In the genomic region with DNA sequence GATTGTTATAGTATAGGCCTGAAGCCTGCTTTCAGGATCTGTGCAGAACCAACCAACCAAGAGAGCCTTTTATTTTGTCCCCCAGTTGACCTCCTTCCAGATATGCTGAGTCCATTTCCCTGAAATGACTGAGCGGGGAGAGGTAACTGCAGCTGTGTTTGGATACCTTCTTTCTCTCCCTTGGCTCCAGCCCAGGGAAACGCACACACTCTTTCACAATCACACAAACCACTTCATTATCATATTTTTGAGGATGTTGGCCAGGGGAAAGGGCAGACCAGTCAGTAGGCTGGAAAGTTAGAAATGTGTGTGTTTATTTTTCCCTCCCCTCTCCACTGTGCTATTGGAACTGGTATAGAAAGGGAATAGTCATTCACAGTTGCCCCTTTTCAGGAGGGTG, we compare ENCODE assay signal across 8 cellular contexts.
A peak's percentile ranks its signal among the peaks of the same experiment; 100 is the strongest.
DNase-seq lines count a peak whose midpoint lies in the region; ATAC-seq and TF ChIP-seq lines count a peak whose summit lies in the region.

No MANE protein-coding gene starts in this region.

- POLR2A ChIA-PET in GM10248 (lab: Yijun Ruan, JAX): interaction anchor here (0.6 kb wide), 1 partner anchor 78 kb away, joined by 3 read pairs; no protein-coding TSS in a partner anchor

- peak overlapping the region in 1 of 5 donors; percentile 0 for H3K27ac ChIP-seq in adrenal gland

- peaks cover 14 to 36% of the 10 kb centered on the region in 2 donors for H3K4me1 ChIP-seq in adrenal gland (replicated peaks in 1 of 2)

- CTCF ChIA-PET in GM10248 (lab: Yijun Ruan, JAX): interaction anchor here (1.0 kb wide), 1 partner anchor 16 kb away, joined by 3 read pairs; no protein-coding TSS in a partner anchor

- H3K36me3 ChIP-seq in adrenal gland (replicated peaks in 1 of 2): no peaks in the 10 kb centered on the region

- H3K27me3 ChIP-seq in adrenal gland: no peaks in the 10 kb centered on the region

- no peaks in the 10 kb centered on the region for H3K9me3 ChIP-seq in adrenal gland (replicated peaks in 1 of 3)

- DNase-seq in AG09309 (ENCODE audit: low read depth): peak; percentile 61
- DNase-seq in MV-4-11 (lab: John Stamatoyannopoulos, UW): peak; percentile 92
- peak; percentile 55 to 91 (median 86) for DNase-seq in adrenal gland
- peak; percentile 94 for DNase-seq in left lobe of liver (ENCODE audit: low spot score)
- DNase-seq in GM10248 (ENCODE audit: extremely low spot score): no peak

- 20 to 37% (median 33%) methylated on average over 2 of the region's 2 CpGs for WGBS in adrenal gland, 4 donors

- TF ChIP-seq POLR2A in adrenal gland (IDR thresholded peaks at IDR 0.05): no peak

- intact Hi-C loops in adrenal gland (cut with DNase I): no loop called here

- ATAC-seq in left lobe of liver: peak; percentile 91
- ATAC-seq in GM21529 (IDR thresholded peaks at IDR 0.05; ENCODE audit: unreplicated experiment): no peak
- no peak for ATAC-seq in GM21825 (IDR thresholded peaks at IDR 0.05; ENCODE audit: unreplicated experiment)
- no peak for ATAC-seq in HG03095 (IDR thresholded peaks at IDR 0.05; ENCODE audit: unreplicated experiment)

- no peak overlapping the region for H3K4me3 ChIP-seq in AG09309 (ENCODE audit: control insufficient read depth, low read depth, low read length)
- H3K4me3 ChIP-seq in adrenal gland: no peak overlapping the region

- no peak for TF ChIP-seq CTCF in AG09309 (IDR thresholded peaks at IDR 0.05; ENCODE audit: control insufficient read depth, insufficient read depth, low read depth, low read length, missing control alignments)
- no peak for TF ChIP-seq CTCF in adrenal gland (IDR thresholded peaks at IDR 0.05)
- no peak for TF ChIP-seq CTCF in GM10248 (IDR thresholded peaks at IDR 0.05; ENCODE audit: control extremely low read depth, extremely low read depth, low read depth, missing control alignments)
